11 cellular contexts compared by ENCODE assay signal in genomic region chr12:54374555-54375257, GRCh38. TPM values are rescaled to one million over a fixed set of nuclear protein-coding genes. Genes with fewer than 3 reads are reported as not detected.
DNase-seq lines count a peak whose midpoint lies in the region; ATAC-seq and TF ChIP-seq lines count a peak whose summit lies in the region.
"Had no signal": no experiment of that assay in that cellular context is flagged by ENCODE, and none has a peak within 500 bp of the region (broad histone marks: within the 10 kb centered on the region; RNA-seq: fewer than 3 reads in every experiment).

No MANE protein-coding gene starts in this region.

- in situ Hi-C loops in KBM-7 (cut with MboI; ENCODE audit: low pct_unique_long_range_greater_than_20kb, low sequenced_read_pairs), result no loop called here

- no peak for TF ChIP-seq CTCF in Calu3 (IDR thresholded peaks at IDR 0.05; ENCODE audit: unreplicated experiment)

- peak overlapping the region; percentile 54 for H3K27ac Mint-ChIP-seq in Calu3 (ENCODE audit: unreplicated experiment)
- no peak overlapping the region for H3K27ac Mint-ChIP-seq in natural killer cell treated with Interleukin-12 subunit alpha and Interleukin-12 subunit beta and Interleukin-15 and Interleukin-18, amount 100 ng/mL, for 72 hours

- no peak overlapping the region for H3K4me3 ChIP-seq in rectal smooth muscle tissue (ENCODE audit: low read length)
- H3K4me3 ChIP-seq: ascending aorta had no signal

- peaks cover 2% of the 10 kb centered on the region for H3K27me3 Mint-ChIP-seq in Calu3 (ENCODE audit: unreplicated experiment)
- H3K27me3 Mint-ChIP-seq in natural killer cell treated with Interleukin-12 subunit alpha and Interleukin-12 subunit beta and Interleukin-15 and Interleukin-18, amount 100 ng/mL, for 72 hours, result no peaks in the 10 kb centered on the region
- H3K27me3 Mint-ChIP-seq: CD8-positive, alpha-beta memory T cell; stimulated activated naive CD8-positive, alpha-beta T cell treated with anti-CD3 and anti-CD28 coated beads, Interleukin-15, Interleukin-2, amounts not matched to agents 100 ng/mL and 50 ng/mL, for 24 hours had no signal

- H3K4me1 ChIP-seq in rectal smooth muscle tissue (ENCODE audit: control insufficient read depth, insufficient read depth, low read length), result peaks cover 3% of the 10 kb centered on the region

- no peak for ATAC-seq in natural killer cell treated with Interleukin-12 subunit alpha and Interleukin-12 subunit beta and Interleukin-15 and Interleukin-18, amount 100 ng/mL, for 72 hours

- CTCF ChIA-PET in Calu3 (lab: Charles Lee), result interaction anchor here (1.6 kb wide), 1 partner anchor 50 kb away, joined by 7 read pairs; the partner anchor contains the start of gene COPZ1

- peaks cover 61% of the 10 kb centered on the region for H3K4me1 Mint-ChIP-seq in Calu3 (ENCODE audit: low read depth, unreplicated experiment)
- peaks cover 8 to 15% of the 10 kb centered on the region in 2 donors for H3K4me1 Mint-ChIP-seq in natural killer cell treated with Interleukin-12 subunit alpha and Interleukin-12 subunit beta and Interleukin-15 and Interleukin-18, amount 100 ng/mL, for 72 hours (ENCODE audit: low read depth in 2 of 2)

- H3K9ac ChIP-seq in rectal smooth muscle tissue (ENCODE audit: low read length), result no peak overlapping the region

- H3K36me3 ChIP-seq in rectal smooth muscle tissue (ENCODE audit: control insufficient read depth, insufficient read depth, low read length), result no peaks in the 10 kb centered on the region

- DNase-seq in Calu3 (no peak), NCI-H2081 (lab: John Stamatoyannopoulos, UW) (peak; percentile 87 to 91), inferior parietal cortex (ENCODE audit: extremely low spot score) (no peak), KBM-7 (no peak), islet precursor cell (no peak)
- DNase-seq in natural killer cell treated with Interleukin-12 subunit alpha and Interleukin-12 subunit beta and Interleukin-15 and Interleukin-18, amount 100 ng/mL, for 72 hours (ENCODE audit: low spot score), result no peak
- DNase-seq: CD8-positive, alpha-beta memory T cell had no signal

- H3K27me3 ChIP-seq in rectal smooth muscle tissue (ENCODE audit: control insufficient read depth, insufficient read depth, low read length), result no peaks in the 10 kb centered on the region
- H3K27me3 ChIP-seq: ascending aorta had no signal

- H3K27ac ChIP-seq in cingulate gyrus (ENCODE audit: low read depth, low read length) (peak overlapping the region; percentile 57), rectal smooth muscle tissue (ENCODE audit: low read depth, low read length) (peak overlapping the region; percentile 0)

- no TSS peak for BruUV-seq in Calu3 (replicated peaks; lab: Mats Ljungman, UMichigan)

- H3K36me3 Mint-ChIP-seq in Calu3 (ENCODE audit: insufficient read depth, unreplicated experiment), result peaks cover 25% of the 10 kb centered on the region
- no peaks in the 10 kb centered on the region for H3K36me3 Mint-ChIP-seq in natural killer cell treated with Interleukin-12 subunit alpha and Interleukin-12 subunit beta and Interleukin-15 and Interleukin-18, amount 100 ng/mL, for 72 hours

- H3K4me3 Mint-ChIP-seq in Calu3 (ENCODE audit: low read depth, unreplicated experiment), result no peak overlapping the region
- no peak overlapping the region for H3K4me3 Mint-ChIP-seq in natural killer cell treated with Interleukin-12 subunit alpha and Interleukin-12 subunit beta and Interleukin-15 and Interleukin-18, amount 100 ng/mL, for 72 hours
- H3K4me3 Mint-ChIP-seq: CD8-positive, alpha-beta memory T cell; stimulated activated naive CD8-positive, alpha-beta T cell treated with anti-CD3 and anti-CD28 coated beads, Interleukin-15, Interleukin-2, amounts not matched to agents 100 ng/mL and 50 ng/mL, for 24 hours had no signal

- H3K9me3 Mint-ChIP-seq in Calu3 (ENCODE audit: low read depth, unreplicated experiment), result no peaks in the 10 kb centered on the region
- no peaks in the 10 kb centered on the region for H3K9me3 Mint-ChIP-seq in natural killer cell treated with Interleukin-12 subunit alpha and Interleukin-12 subunit beta and Interleukin-15 and Interleukin-18, amount 100 ng/mL, for 72 hours
- H3K9me3 Mint-ChIP-seq: CD8-positive, alpha-beta memory T cell; stimulated activated naive CD8-positive, alpha-beta T cell treated with anti-CD3 and anti-CD28 coated beads, Interleukin-15, Interleukin-2, amounts not matched to agents 100 ng/mL and 50 ng/mL, for 24 hours had no signal

- intact Hi-C loops in Calu3 (cut with micrococcal nuclease; ENCODE audit: unreplicated experiment), result no loop called here

RNA-seq across cellular contexts. Expression of gene ZNF385A, which starts 9.8 kb away (rescaled TPM):
- 9.1 and 9.5 TPM in 2 replicates for total RNA-seq in Calu3 (2022)
- 1 to 10 TPM; 1.1 to 1.5 TPM for total RNA-seq in natural killer cell treated with Interleukin-12 subunit alpha and Interleukin-12 subunit beta and Interleukin-15 and Interleukin-18, amount 100 ng/mL, for 72 hours

RNA-seq across cellular contexts. Expression of gene GPR84, which starts 10.4 kb away (rescaled TPM):
- not detected in 2 replicates for total RNA-seq in Calu3 (2022)
- total RNA-seq in natural killer cell treated with Interleukin-12 subunit alpha and Interleukin-12 subunit beta and Interleukin-15 and Interleukin-18, amount 100 ng/mL, for 72 hours, result 10 to 100 TPM; 23.5 to 91.5 TPM
- total RNA-seq: ascending aorta had no signal

RNA-seq across cellular contexts. Expression of gene ITGA5, which starts 44.4 kb away (rescaled TPM):
- 8.0 and 9.5 TPM in 2 replicates for total RNA-seq in Calu3 (2022)
- total RNA-seq in natural killer cell treated with Interleukin-12 subunit alpha and Interleukin-12 subunit beta and Interleukin-15 and Interleukin-18, amount 100 ng/mL, for 72 hours, result 10 to 100 TPM; 31.8 to 32.1 TPM

RNA-seq across cellular contexts. Expression of gene COPZ1, which starts 49.8 kb away (rescaled TPM):
- 173 and 190 TPM in 2 replicates for total RNA-seq in Calu3 (2022)
- total RNA-seq in natural killer cell treated with Interleukin-12 subunit alpha and Interleukin-12 subunit beta and Interleukin-15 and Interleukin-18, amount 100 ng/mL, for 72 hours, result 100 to 1,000 TPM; 111 to 158 TPM

Comparison
In these comparisons a context has a peak if more than half of its experiments do, and no peak if none do; other contexts are left out.
1. DNase-seq: peak in NCI-H2081 (2 of 2); none in Calu3 (single experiment), inferior parietal cortex (single experiment), natural killer cell treated with Interleukin-12 subunit alpha and Interleukin-12 subunit beta and Interleukin-15 and Interleukin-18, amount 100 ng/mL, for 72 hours (single experiment), KBM-7 (single experiment) and islet precursor cell (single experiment).
2. RNA of gene GPR84, which starts 10.4 kb away (total RNA-seq): 23.5 to 91.5 TPM in natural killer cell treated with Interleukin-12 subunit alpha and Interleukin-12 subunit beta and Interleukin-15 and Interleukin-18, amount 100 ng/mL, for 72 hours; not detected in Calu3; every median in the first group is over 10 times any median in the second.